Comparison of ENCODE assay signal across 19 cellular contexts in the genomic region with DNA sequence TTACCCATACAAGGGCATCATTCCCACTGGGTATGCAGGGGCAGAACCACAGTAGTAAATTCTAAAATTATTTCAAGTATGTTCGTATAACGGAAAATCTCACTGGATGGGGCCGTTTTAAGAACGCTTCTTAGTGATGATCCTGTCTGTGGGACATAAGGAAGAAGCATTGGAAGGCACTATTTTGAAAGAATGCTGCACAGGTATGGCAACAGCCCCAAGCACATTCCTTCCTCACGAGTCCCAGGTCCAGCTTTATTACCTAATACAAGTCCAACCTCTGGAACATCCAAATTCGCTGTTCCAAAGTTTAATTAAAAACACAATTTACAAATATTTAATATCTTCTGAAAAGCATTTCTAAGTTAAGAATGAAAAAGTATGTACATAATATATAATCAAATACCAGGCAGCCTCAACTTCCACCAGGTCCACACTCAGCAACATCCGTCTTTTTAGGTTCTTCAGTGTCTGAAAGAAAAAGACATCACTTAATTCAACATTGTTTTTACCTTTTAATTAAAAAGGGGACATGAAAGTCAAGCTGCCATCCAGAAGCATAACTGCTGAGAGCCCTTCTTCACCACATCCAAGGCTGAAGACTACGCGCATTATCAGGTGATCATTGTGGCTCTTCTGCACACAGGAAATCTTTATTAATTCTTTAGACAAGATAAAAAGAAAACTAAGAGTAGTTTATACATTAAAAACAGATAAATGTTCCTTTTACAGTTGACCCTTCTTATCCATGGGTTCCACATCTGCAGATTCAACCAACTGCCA. TPM values are rescaled to one million over a fixed set of nuclear protein-coding genes. Genes with fewer than 3 reads are reported as not detected.
DNase-seq lines count a peak whose midpoint lies in the region; ATAC-seq and TF ChIP-seq lines count a peak whose summit lies in the region.
"Had no signal": no experiment of that assay in that cellular context is flagged by ENCODE, and none has a peak within 500 bp of the region (broad histone marks: within the 10 kb centered on the region; RNA-seq: fewer than 3 reads in every experiment).

No MANE protein-coding gene starts in this region.

- CTCF ChIA-PET in activated CD4-positive, alpha-beta T cell treated with anti-CD3 and anti-CD28 coated beads for 36 hours (lab: Charles Lee): interaction anchor here (0.8 to 1.2 kb wide), 3 partner anchors 10 to 487 kb away, joined by 3 to 4 read pairs (median 3); no protein-coding TSS in a partner anchor

- H3K9ac ChIP-seq in DND-41 (ENCODE audit: low read depth, low read length): no peak overlapping the region
- H3K9ac ChIP-seq: BLaER1 treated with 17β-estradiol and CSF1 and Interleukin-3, amounts not matched to agents 10 nM and 100 nM had no signal

- H2AFZ ChIP-seq in DND-41 (ENCODE audit: low read depth, low read length): no peak overlapping the region

- peaks cover 53% of the 10 kb centered on the region for H3K36me3 Mint-ChIP-seq in activated CD4-positive, alpha-beta T cell treated with anti-CD3 and anti-CD28 coated beads for 36 hours (ENCODE audit: low read depth)
- peaks cover 49% of the 10 kb centered on the region for H3K36me3 Mint-ChIP-seq in activated naive CD8-positive, alpha-beta T cell treated with anti-CD3 and anti-CD28 coated beads, Interleukin-2, amount 50 U/mL, for 24 hours (ENCODE audit: low read depth)
- H3K36me3 Mint-ChIP-seq in naive thymus-derived CD8-positive, alpha-beta T cell: peaks cover 0 to 88% (median 11%) of the 10 kb centered on the region in 3 donors

- no peak for DNase-seq in activated CD4-positive, alpha-beta T cell treated with anti-CD3 and anti-CD28 coated beads for 36 hours
- DNase-seq in activated CD4-positive, alpha-beta T cell treated with anti-CD3 and anti-CD28 coated beads for 48 hours: no peak
- DNase-seq in DND-41: no peak
- no peak for DNase-seq in activated naive CD8-positive, alpha-beta T cell treated with anti-CD3 and anti-CD28 coated beads, Interleukin-2, amount 50 U/mL, for 24 hours
- DNase-seq in naive thymus-derived CD8-positive, alpha-beta T cell: peak in 1 of 10 donors; percentile 31
- DNase-seq in left cardiac atrium: no peak
- DNase-seq in SW480 (ENCODE audit: low spot score): no peak
- DNase-seq: 8988T, DMS53, NCI-H1436 treated with DMSO at 0.1 percent for 48 hours, NCI-H2171, SIG-M5, small intestine, thyroid gland had no signal

- H3K36me3 ChIP-seq in DND-41 (ENCODE audit: insufficient read depth, low read length): peaks cover 97% of the 10 kb centered on the region

- no peaks in the 10 kb centered on the region for H3K4me1 ChIP-seq in DND-41 (ENCODE audit: insufficient read depth, low read length)
- H3K4me1 ChIP-seq: prostate gland, thyroid gland had no signal

- intact Hi-C loops in activated CD4-positive, alpha-beta T cell treated with anti-CD3 and anti-CD28 coated beads for 36 hours (cut with DNase I, micrococcal nuclease): loop anchor here in 1 of 2 experiments (5.0 kb wide), 1 partner anchor 37 kb away; no protein-coding TSS in a partner anchor
- intact Hi-C loops in left cardiac atrium (cut with DNase I): no loop called here

- ATAC-seq in activated CD4-positive, alpha-beta T cell treated with anti-CD3 and anti-CD28 coated beads for 36 hours: no peak
- ATAC-seq in DND-41 (ENCODE audit: insufficient read depth, low read depth) (peak; percentile 35; the same call in 1 of the 3 replicates), left cardiac atrium (no peak), GM19395 (IDR thresholded peaks at IDR 0.05; ENCODE audit: unreplicated experiment) (no peak)
- ATAC-seq in activated naive CD8-positive, alpha-beta T cell treated with anti-CD3 and anti-CD28 coated beads, Interleukin-2, amount 50 U/mL, for 24 hours: no peak
- peak in 1 of 2 donors; percentile 67 for ATAC-seq in naive thymus-derived CD8-positive, alpha-beta T cell

- POLR2A ChIA-PET in activated CD4-positive, alpha-beta T cell treated with anti-CD3 and anti-CD28 coated beads for 36 hours (lab: Charles Lee): interaction anchor here (0.5 kb wide), 1 partner anchor 68 kb away, joined by 3 read pairs; no protein-coding TSS in a partner anchor
- POLR2A ChIA-PET in naive thymus-derived CD8-positive, alpha-beta T cell (lab: Charles Lee): no interaction called here

- H3K79me2 ChIP-seq in DND-41 (ENCODE audit: insufficient read depth, low read length): no peaks in the 10 kb centered on the region

- no peak overlapping the region for H3K4me3 ChIP-seq in DND-41 (ENCODE audit: low read depth in 1 of 2, low read length in 2 of 2)
- H3K4me3 ChIP-seq: BLaER1 treated with 17β-estradiol and CSF1 and Interleukin-3, amounts not matched to agents 10 nM and 100 nM; prostate gland; thyroid gland had no signal

- no peaks in the 10 kb centered on the region for H3K9me3 ChIP-seq in DND-41 (ENCODE audit: insufficient read depth, low read length, severe bottlenecking)
- H3K9me3 ChIP-seq: BLaER1 treated with 17β-estradiol and CSF1 and Interleukin-3, amounts not matched to agents 10 nM and 100 nM; prostate gland; thyroid gland had no signal

- H3K27ac ChIP-seq in DND-41 (ENCODE audit: low read length): no peak overlapping the region
- H3K27ac ChIP-seq: BLaER1 treated with 17β-estradiol and CSF1 and Interleukin-3, amounts not matched to agents 10 nM and 100 nM; prostate gland; thyroid gland had no signal

- H3K9me3 Mint-ChIP-seq in activated CD4-positive, alpha-beta T cell treated with anti-CD3 and anti-CD28 coated beads for 36 hours (ENCODE audit: low read depth): no peaks in the 10 kb centered on the region
- no peaks in the 10 kb centered on the region for H3K9me3 Mint-ChIP-seq in activated naive CD8-positive, alpha-beta T cell treated with anti-CD3 and anti-CD28 coated beads, Interleukin-2, amount 50 U/mL, for 24 hours
- H3K9me3 Mint-ChIP-seq in naive thymus-derived CD8-positive, alpha-beta T cell: no peaks in the 10 kb centered on the region
- H3K9me3 Mint-ChIP-seq: neural crest cell; T-helper 1 cell treated with Interleukin-12 subunit alpha and Interleukin-12 subunit beta and Interleukin-4 antibody, amounts not matched to agents 30 μg/mL and 1 μg/mL, for 36 hours had no signal

- no peak overlapping the region for H3K4me2 ChIP-seq in DND-41 (ENCODE audit: insufficient read depth, low read length)
- H3K4me2 ChIP-seq: BLaER1 treated with 17β-estradiol and CSF1 and Interleukin-3, amounts not matched to agents 10 nM and 100 nM had no signal

- H3K4me1 Mint-ChIP-seq in activated CD4-positive, alpha-beta T cell treated with anti-CD3 and anti-CD28 coated beads for 36 hours: peaks cover 31% of the 10 kb centered on the region
- H3K4me1 Mint-ChIP-seq in activated naive CD8-positive, alpha-beta T cell treated with anti-CD3 and anti-CD28 coated beads, Interleukin-2, amount 50 U/mL, for 24 hours: peaks cover 18% of the 10 kb centered on the region
- H3K4me1 Mint-ChIP-seq in naive thymus-derived CD8-positive, alpha-beta T cell: peaks cover 7 to 23% (median 15%) of the 10 kb centered on the region in 4 donors

- H3K27me3 Mint-ChIP-seq in activated CD4-positive, alpha-beta T cell treated with anti-CD3 and anti-CD28 coated beads for 36 hours: no peaks in the 10 kb centered on the region
- H3K27me3 Mint-ChIP-seq in activated naive CD8-positive, alpha-beta T cell treated with anti-CD3 and anti-CD28 coated beads, Interleukin-2, amount 50 U/mL, for 24 hours: no peaks in the 10 kb centered on the region
- no peaks in the 10 kb centered on the region for H3K27me3 Mint-ChIP-seq in naive thymus-derived CD8-positive, alpha-beta T cell

- H3K4me3 Mint-ChIP-seq in activated CD4-positive, alpha-beta T cell treated with anti-CD3 and anti-CD28 coated beads for 36 hours: no peak overlapping the region
- H3K4me3 Mint-ChIP-seq in activated naive CD8-positive, alpha-beta T cell treated with anti-CD3 and anti-CD28 coated beads, Interleukin-2, amount 50 U/mL, for 24 hours: no peak overlapping the region
- H3K4me3 Mint-ChIP-seq in naive thymus-derived CD8-positive, alpha-beta T cell: no peak overlapping the region
- H3K4me3 Mint-ChIP-seq: neural crest cell; T-helper 1 cell treated with Interleukin-12 subunit alpha and Interleukin-12 subunit beta and Interleukin-4 antibody, amounts not matched to agents 30 μg/mL and 1 μg/mL, for 36 hours had no signal

- no peaks in the 10 kb centered on the region; the same call in 1 of the 2 replicates for H4K20me1 ChIP-seq in DND-41 (ENCODE audit: insufficient read depth, low read length)

- H3K27ac Mint-ChIP-seq in activated CD4-positive, alpha-beta T cell treated with anti-CD3 and anti-CD28 coated beads for 36 hours: peak overlapping the region; percentile 21
- peak overlapping the region; percentile 73 for H3K27ac Mint-ChIP-seq in activated naive CD8-positive, alpha-beta T cell treated with anti-CD3 and anti-CD28 coated beads, Interleukin-2, amount 50 U/mL, for 24 hours
- H3K27ac Mint-ChIP-seq in naive thymus-derived CD8-positive, alpha-beta T cell: peak overlapping the region; percentile 22 to 87 (median 64)
- H3K27ac Mint-ChIP-seq: T-helper 1 cell treated with Interleukin-12 subunit alpha and Interleukin-12 subunit beta and Interleukin-4 antibody, amounts not matched to agents 30 μg/mL and 1 μg/mL, for 36 hours had no signal

- no peaks in the 10 kb centered on the region for H3K27me3 ChIP-seq in DND-41 (ENCODE audit: insufficient read depth, low read length, poor library complexity)
- H3K27me3 ChIP-seq: BLaER1 treated with 17β-estradiol and CSF1 and Interleukin-3, amounts not matched to agents 10 nM and 100 nM; thyroid gland had no signal

- TF ChIP-seq CTCF in DND-41 (IDR thresholded peaks at IDR 0.05; ENCODE audit: borderline replicate concordance, extremely low read depth, low read length, poor library complexity, severe bottlenecking): no peak

RNA-seq across cellular contexts. Expression of gene BRD7, which starts 49.8 kb away (rescaled TPM):
- 100 to 1,000 TPM in 1 of 2 experiments, 10 to 100 TPM in 1; 87.7 to 104 TPM for total RNA-seq in activated CD4-positive, alpha-beta T cell treated with anti-CD3 and anti-CD28 coated beads for 36 hours
- total RNA-seq in naive thymus-derived CD8-positive, alpha-beta T cell: 10 to 100 TPM; 69.1 to 82.8 TPM
- 10 to 100 TPM; 42.5 to 62.6 (median 49.1) TPM for polyA plus RNA-seq in naive thymus-derived CD8-positive, alpha-beta T cell
- 10 to 100 TPM; 41.7 to 43.4 TPM for total RNA-seq in left cardiac atrium

RNA-seq across cellular contexts. Expression of gene ADCY7, which starts 52.6 kb away (rescaled TPM):
- 10 to 100 TPM; 51.8 to 85.3 TPM for total RNA-seq in activated CD4-positive, alpha-beta T cell treated with anti-CD3 and anti-CD28 coated beads for 36 hours
- 100 to 1,000 TPM; 133 to 135 TPM for total RNA-seq in naive thymus-derived CD8-positive, alpha-beta T cell
- polyA plus RNA-seq in naive thymus-derived CD8-positive, alpha-beta T cell: 10 to 100 TPM; 60.1 to 72.8 (median 64.6) TPM
- 10 to 100 TPM; 14.3 to 23.7 TPM for total RNA-seq in left cardiac atrium

Comparison
In these comparisons a context has a peak if more than half of its experiments do, and no peak if none do; other contexts are left out.
1. H3K27ac Mint-ChIP-seq: peak in every context shown above with its lines; median percentile 73 in activated naive CD8-positive, alpha-beta T cell treated with anti-CD3 and anti-CD28 coated beads, Interleukin-2, amount 50 U/mL, for 24 hours; 64 in naive thymus-derived CD8-positive, alpha-beta T cell; 21 in activated CD4-positive, alpha-beta T cell treated with anti-CD3 and anti-CD28 coated beads for 36 hours.